In genomic region chr7:151345576-151345975, GRCh38 we compare ENCODE assay signal across 21 cellular contexts. TPM values are rescaled to one million over a fixed set of nuclear protein-coding genes. Genes with fewer than 3 reads are reported as not detected.
DNase-seq lines count a peak whose midpoint lies in the region; ATAC-seq, FAIRE-seq and TF ChIP-seq lines count a peak whose summit lies in the region.
"Had no signal": no experiment of that assay in that cellular context is flagged by ENCODE, and none has a peak within 500 bp of the region (broad histone marks: within the 10 kb centered on the region; RNA-seq: fewer than 3 reads in every experiment).

No MANE protein-coding gene starts in this region.

- WGBS in tibial nerve, 2 donors = 75 to 78% methylated on average over 2 of the region's 2 CpGs

- no peak overlapping the region for H3K4me3 Mint-ChIP-seq in T-helper 2 cell treated with Interferon-gamma antibody and Interleukin-4, amounts not matched to agents 5 μg/mL and 100 μg/mL, for 36 hours
- H3K4me3 Mint-ChIP-seq in natural killer cell = no peak overlapping the region
- H3K4me3 Mint-ChIP-seq: endodermal cell; stimulated activated naive B cell treated with anti-CD40 and anti-IgM and Interleukin-4, amounts not matched to agents 10 μg/mL and 1 μg/mL and 100 μg/mL, for 72 hours had no signal

- intact Hi-C loops in natural killer cell (cut with micrococcal nuclease) = loop anchor here (10.0 kb wide), 1 partner anchor 169 kb away; the partner anchor contains the start of gene RHEB

- ATAC-seq in activated naive CD4-positive, alpha-beta T cell treated with anti-CD3 and anti-CD28 coated beads, Interleukin-2, amount 50 U/mL, for 72 hours = no peak
- no peak for ATAC-seq in natural killer cell
- ATAC-seq: stimulated activated naive B cell treated with anti-CD40 and anti-IgM and Interleukin-4, amounts not matched to agents 10 μg/mL and 1 μg/mL and 100 μg/mL, for 72 hours; upper lobe of right lung had no signal

- peak; percentile 38 for FAIRE-seq in GM18507 (lab: Jason Lieb, UNC)
- FAIRE-seq: A204.1, kidney had no signal

- TF ChIP-seq EP300 in tibial nerve (IDR thresholded peaks at IDR 0.05) = no peak

- peaks cover 0 to 55% (median 18%) of the 10 kb centered on the region in 4 donors for H3K4me1 ChIP-seq in tibial nerve

- peaks cover 0 to 54% (median 0%) of the 10 kb centered on the region in 3 donors for H3K36me3 ChIP-seq in tibial nerve

- TF ChIP-seq CTCF in natural killer cell (IDR thresholded peaks at IDR 0.05) = no peak
- no peak for TF ChIP-seq CTCF in tibial nerve (IDR thresholded peaks at IDR 0.05)

- no peak for TF ChIP-seq POLR2A in tibial nerve (IDR thresholded peaks at IDR 0.05)

- peaks cover 32% of the 10 kb centered on the region for H3K4me1 Mint-ChIP-seq in T-helper 2 cell treated with Interferon-gamma antibody and Interleukin-4, amounts not matched to agents 5 μg/mL and 100 μg/mL, for 36 hours (ENCODE audit: low read depth)
- peaks cover 17 to 33% of the 10 kb centered on the region in 2 donors for H3K4me1 Mint-ChIP-seq in natural killer cell

- H3K27ac ChIP-seq in tibial nerve = peak overlapping the region in 1 of 4 donors; percentile 11
- H3K27ac ChIP-seq: C4-2B, upper lobe of right lung had no signal

- peaks cover 35% of the 10 kb centered on the region for H3K36me3 Mint-ChIP-seq in T-helper 2 cell treated with Interferon-gamma antibody and Interleukin-4, amounts not matched to agents 5 μg/mL and 100 μg/mL, for 36 hours (ENCODE audit: low read depth)
- peaks cover 14 to 15% of the 10 kb centered on the region in 2 donors for H3K36me3 Mint-ChIP-seq in activated naive CD4-positive, alpha-beta T cell treated with anti-CD3 and anti-CD28 coated beads, Interleukin-2, amount 50 U/mL, for 72 hours
- peaks cover 7% of the 10 kb centered on the region for H3K36me3 Mint-ChIP-seq in natural killer cell

- no peaks in the 10 kb centered on the region for H3K9me3 ChIP-seq in tibial nerve
- H3K9me3 ChIP-seq: upper lobe of right lung had no signal

- H3K9me3 Mint-ChIP-seq in T-helper 2 cell treated with Interferon-gamma antibody and Interleukin-4, amounts not matched to agents 5 μg/mL and 100 μg/mL, for 36 hours = no peaks in the 10 kb centered on the region
- peaks cover 0 to under 1% of the 10 kb centered on the region in 2 donors for H3K9me3 Mint-ChIP-seq in activated naive CD4-positive, alpha-beta T cell treated with anti-CD3 and anti-CD28 coated beads, Interleukin-2, amount 50 U/mL, for 72 hours
- H3K9me3 Mint-ChIP-seq in natural killer cell = no peaks in the 10 kb centered on the region
- H3K9me3 Mint-ChIP-seq: endodermal cell; stimulated activated naive B cell treated with anti-CD40 and anti-IgM and Interleukin-4, amounts not matched to agents 10 μg/mL and 1 μg/mL and 100 μg/mL, for 72 hours had no signal

- no peaks in the 10 kb centered on the region for H3K27me3 Mint-ChIP-seq in T-helper 2 cell treated with Interferon-gamma antibody and Interleukin-4, amounts not matched to agents 5 μg/mL and 100 μg/mL, for 36 hours (ENCODE audit: low read depth)
- H3K27me3 Mint-ChIP-seq in natural killer cell (ENCODE audit: low read depth in 2 of 2) = no peaks in the 10 kb centered on the region
- H3K27me3 Mint-ChIP-seq: stimulated activated naive B cell treated with anti-CD40 and anti-IgM and Interleukin-4, amounts not matched to agents 10 μg/mL and 1 μg/mL and 100 μg/mL, for 72 hours had no signal

- H3K4me3 ChIP-seq in tibial nerve = no peak overlapping the region
- H3K4me3 ChIP-seq: upper lobe of right lung had no signal

- H3K27ac Mint-ChIP-seq in T-helper 2 cell treated with Interferon-gamma antibody and Interleukin-4, amounts not matched to agents 5 μg/mL and 100 μg/mL, for 36 hours = peak overlapping the region; percentile 66
- peak overlapping the region; percentile 15 to 69 for H3K27ac Mint-ChIP-seq in activated naive CD4-positive, alpha-beta T cell treated with anti-CD3 and anti-CD28 coated beads, Interleukin-2, amount 50 U/mL, for 72 hours
- H3K27ac Mint-ChIP-seq in natural killer cell = peak overlapping the region; percentile 47 to 66
- H3K27ac Mint-ChIP-seq: endodermal cell had no signal

- DNase-seq in T-helper 2 cell treated with Interferon-gamma antibody and Interleukin-4, amounts not matched to agents 5 μg/mL and 100 μg/mL, for 36 hours (ENCODE audit: low spot score) = no peak
- DNase-seq in T-helper 2 cell = no peak
- DNase-seq in GM18507 (ENCODE audit: extremely low spot score, insufficient read length, low read depth) = no peak
- DNase-seq in activated naive CD4-positive, alpha-beta T cell treated with anti-CD3 and anti-CD28 coated beads, Interleukin-2, amount 50 U/mL, for 72 hours (ENCODE audit: low spot score in 2 of 2) = no peak
- no peak for DNase-seq in natural killer cell
- DNase-seq in dedifferentiated amniotic fluid mesenchymal stem cell (ENCODE audit: extremely low spot score) = no peak
- no peak for DNase-seq in tibial nerve (ENCODE audit: low spot score in 2 of 2)
- no peak for DNase-seq in germinal center (ENCODE audit: low spot score)
- DNase-seq: activated CD4-positive, CD25-positive, alpha-beta regulatory T cell treated with anti-CD3 and anti-CD28 coated beads, Interleukin-2, amount 50 U/mL, for 72 hours; activated T-cell treated with anti-CD3 and anti-CD28 coated beads for 4 hours; anterior cingulate cortex; endodermal cell; kidney; NCI-H1694; NCI-H345; SHP77; stimulated activated naive B cell treated with anti-CD40 and anti-IgM and Interleukin-4, amounts not matched to agents 10 μg/mL and 1 μg/mL and 100 μg/mL, for 72 hours; T-helper 9 cell; upper lobe of right lung had no signal

- no peaks in the 10 kb centered on the region for H3K27me3 ChIP-seq in tibial nerve
- H3K27me3 ChIP-seq: upper lobe of right lung had no signal

RNA-seq across cellular contexts. Expression of gene NUB1, which starts 4.0 kb away (rescaled TPM):
- total RNA-seq in activated naive CD4-positive, alpha-beta T cell treated with anti-CD3 and anti-CD28 coated beads, Interleukin-2, amount 50 U/mL, for 72 hours = 100 to 1,000 TPM in 1 of 2 donors, 10 to 100 TPM in 1; 46.1 to 102 TPM
- total RNA-seq in natural killer cell (100 to 1,000 TPM; 110 to 113 (median 111) TPM), tibial nerve (10 to 100 TPM; 40.8 to 66.3 (median 60.1) TPM)
